ENCODE assay signal across 7 cellular contexts in the genomic region with DNA sequence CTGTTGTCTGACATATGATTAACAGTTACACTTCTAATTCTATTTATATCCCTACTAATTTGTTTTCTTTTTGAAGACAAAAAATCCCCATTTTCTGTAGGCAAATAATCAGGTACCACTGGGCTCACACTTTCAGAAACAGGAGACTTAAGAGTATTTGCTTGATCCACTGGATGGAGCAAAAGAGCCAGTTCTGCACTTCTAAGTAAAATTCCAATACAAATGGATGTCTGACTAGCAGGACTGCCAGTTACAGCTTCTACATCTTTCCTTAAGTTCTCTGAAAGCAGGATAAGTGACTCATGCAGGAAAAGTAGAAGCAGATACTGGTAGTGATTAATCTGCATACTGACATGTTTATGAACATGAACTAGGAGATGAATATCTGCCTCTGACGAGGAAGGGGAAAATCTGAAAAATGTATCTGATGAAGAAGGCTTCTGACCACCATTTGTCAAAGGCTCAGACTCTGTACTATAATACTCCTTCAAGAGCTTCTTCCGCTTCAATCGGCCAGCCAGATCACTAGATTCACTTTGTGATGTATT.
A peak's percentile ranks its signal among the peaks of the same experiment; 100 is the strongest.
DNase-seq lines count a peak whose midpoint lies in the region; ATAC-seq and TF ChIP-seq lines count a peak whose summit lies in the region.

No MANE protein-coding gene starts in this region.

- peaks cover 6% of the 10 kb centered on the region for H3K36me3 ChIP-seq in colonic mucosa

- no peaks in the 10 kb centered on the region for H3K4me1 ChIP-seq in colonic mucosa

- intact Hi-C loops in colonic mucosa (cut with DNase I), result no loop called here

- TF ChIP-seq CTCF in colonic mucosa (IDR thresholded peaks at IDR 0.05), result no peak

- ATAC-seq in GM19043 (IDR thresholded peaks at IDR 0.05; ENCODE audit: low read depth, unreplicated experiment), result peak; percentile 60

- DNase-seq in HS-27A (ENCODE audit: low read depth) (peak; percentile 14), cerebellar cortex (ENCODE audit: low spot score) (peak; percentile 31), skeletal muscle cell (ENCODE audit: low read depth) (peak; percentile 72), GM19240 (ENCODE audit: insufficient read length, low spot score) (no peak), colonic mucosa (no peak)
- DNase-seq in effector CD4-positive, alpha-beta T cell, result no peak

- H3K4me3 ChIP-seq in skeletal muscle cell (ENCODE audit: low read depth, low read length), result no peak overlapping the region
- no peak overlapping the region for H3K4me3 ChIP-seq in colonic mucosa

- H3K9ac ChIP-seq in colonic mucosa (ENCODE audit: low read depth in 2 of 2, low read length in 2 of 2), result no peak overlapping the region

- no peaks in the 10 kb centered on the region for H3K27me3 ChIP-seq in colonic mucosa

- no peaks in the 10 kb centered on the region for H3K9me3 ChIP-seq in colonic mucosa

- H3K27ac ChIP-seq in colonic mucosa, result no peak overlapping the region

Comparison
In these comparisons a context has a peak if more than half of its experiments do, and no peak if none do; other contexts are left out.
1. DNase-seq: peak in HS-27A (single experiment), cerebellar cortex (single experiment) and skeletal muscle cell (single experiment); none in effector CD4-positive, alpha-beta T cell (single experiment), GM19240 (single experiment) and colonic mucosa (single experiment).